1 cellular context compared by ENCODE assay signal in the genomic region with DNA sequence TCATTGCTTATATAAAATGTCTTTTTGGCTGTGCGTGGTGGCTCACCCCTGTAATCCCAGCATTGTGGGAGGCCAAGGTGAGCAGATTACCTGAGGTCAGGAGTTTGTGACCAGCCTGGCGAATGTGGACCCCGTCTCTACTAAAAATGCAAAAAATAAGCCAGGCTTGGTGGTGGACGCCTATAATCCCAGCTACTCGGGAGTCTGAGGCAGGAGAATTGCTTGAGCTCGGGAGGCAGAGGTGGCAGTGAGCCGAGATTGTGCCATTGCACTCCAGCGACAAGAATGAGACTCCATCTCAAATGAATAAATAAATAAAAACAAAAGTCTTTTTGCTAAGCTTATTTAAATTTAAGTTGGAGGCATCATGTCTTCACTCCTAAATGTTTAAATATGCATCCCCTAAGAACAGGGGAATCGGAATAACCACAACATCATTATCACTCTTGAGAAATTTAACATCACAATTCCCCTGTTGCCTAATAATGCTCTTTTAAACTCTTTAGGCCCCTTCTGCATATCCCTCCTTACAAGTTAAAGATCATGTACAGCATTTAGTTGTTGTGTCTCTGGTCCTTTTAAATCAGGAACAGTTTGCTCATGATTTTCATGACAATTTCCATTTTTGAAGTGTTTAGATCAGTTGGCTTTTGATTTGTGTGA.
TF ChIP-seq lines count a peak whose summit lies in the region.

No MANE protein-coding gene starts in this region.

TF ChIP-seq in WTC11, 78 proteins besides CTCF, POLR2A, EP300 and RAD21 (continued from another document):
- TF ChIP-seq E2F1 (CRISPR knock-in tag; IDR thresholded peaks at IDR 0.05) (no peak), ZBTB21 (CRISPR knock-in tag; IDR thresholded peaks at IDR 0.05; ENCODE audit: borderline replicate concordance) (no peak), CREB1 (CRISPR knock-in tag; IDR thresholded peaks at IDR 0.05) (no peak), ZNF232 (CRISPR knock-in tag; IDR thresholded peaks at IDR 0.05) (no peak), TEAD1 (CRISPR knock-in tag; IDR thresholded peaks at IDR 0.05) (no peak), ZNF396 (CRISPR knock-in tag; IDR thresholded peaks at IDR 0.05; ENCODE audit: borderline replicate concordance) (no peak), NFE2L1 (CRISPR knock-in tag; IDR thresholded peaks at IDR 0.05) (no peak), TCF7 (CRISPR knock-in tag; IDR thresholded peaks at IDR 0.05; ENCODE audit: low read depth) (no peak), NFYB (CRISPR knock-in tag; conservative IDR thresholded peaks at IDR 0.05; ENCODE audit: low read depth) (no peak), MXD4 (CRISPR knock-in tag; IDR thresholded peaks at IDR 0.05; ENCODE audit: borderline replicate concordance) (no peak), ZNF281 (CRISPR knock-in tag; IDR thresholded peaks at IDR 0.05) (no peak), ESRRA (CRISPR knock-in tag; IDR thresholded peaks at IDR 0.05; ENCODE audit: borderline replicate concordance) (no peak), NFATC4 (CRISPR knock-in tag; IDR thresholded peaks at IDR 0.05) (no peak), TP53 (CRISPR knock-in tag; IDR thresholded peaks at IDR 0.05) (no peak)
- TF ChIP-seq, protein P1, sequence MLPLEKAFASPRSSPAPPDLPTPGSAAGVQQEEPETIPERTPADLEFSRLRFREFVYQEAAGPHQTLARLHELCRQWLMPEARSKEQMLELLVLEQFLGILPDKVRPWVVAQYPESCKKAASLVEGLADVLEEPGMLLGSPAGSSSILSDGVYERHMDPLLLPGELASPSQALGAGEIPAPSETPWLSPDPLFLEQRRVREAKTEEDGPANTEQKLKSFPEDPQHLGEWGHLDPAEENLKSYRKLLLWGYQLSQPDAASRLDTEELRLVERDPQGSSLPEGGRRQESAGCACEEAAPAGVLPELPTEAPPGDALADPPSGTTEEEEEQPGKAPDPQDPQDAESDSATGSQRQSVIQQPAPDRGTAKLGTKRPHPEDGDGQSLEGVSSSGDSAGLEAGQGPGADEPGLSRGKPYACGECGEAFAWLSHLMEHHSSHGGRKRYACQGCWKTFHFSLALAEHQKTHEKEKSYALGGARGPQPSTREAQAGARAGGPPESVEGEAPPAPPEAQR (CRISPR knock-in tag; IDR thresholded peaks at IDR 0.05): no peak
- TF ChIP-seq, protein P2, sequence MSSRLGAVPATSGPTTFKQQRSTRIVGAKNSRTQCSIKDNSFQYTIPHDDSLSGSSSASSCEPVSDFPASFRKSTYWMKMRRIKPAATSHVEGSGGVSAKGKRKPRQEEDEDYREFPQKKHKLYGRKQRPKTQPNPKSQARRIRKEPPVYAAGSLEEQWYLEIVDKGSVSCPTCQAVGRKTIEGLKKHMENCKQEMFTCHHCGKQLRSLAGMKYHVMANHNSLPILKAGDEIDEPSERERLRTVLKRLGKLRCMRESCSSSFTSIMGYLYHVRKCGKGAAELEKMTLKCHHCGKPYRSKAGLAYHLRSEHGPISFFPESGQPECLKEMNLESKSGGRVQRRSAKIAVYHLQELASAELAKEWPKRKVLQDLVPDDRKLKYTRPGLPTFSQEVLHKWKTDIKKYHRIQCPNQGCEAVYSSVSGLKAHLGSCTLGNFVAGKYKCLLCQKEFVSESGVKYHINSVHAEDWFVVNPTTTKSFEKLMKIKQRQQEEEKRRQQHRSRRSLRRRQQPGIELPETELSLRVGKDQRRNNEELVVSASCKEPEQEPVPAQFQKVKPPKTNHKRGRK (CRISPR knock-in tag; IDR thresholded peaks at IDR 0.05; ENCODE audit: borderline replicate concordance): no peak
- TF ChIP-seq, protein P3, sequence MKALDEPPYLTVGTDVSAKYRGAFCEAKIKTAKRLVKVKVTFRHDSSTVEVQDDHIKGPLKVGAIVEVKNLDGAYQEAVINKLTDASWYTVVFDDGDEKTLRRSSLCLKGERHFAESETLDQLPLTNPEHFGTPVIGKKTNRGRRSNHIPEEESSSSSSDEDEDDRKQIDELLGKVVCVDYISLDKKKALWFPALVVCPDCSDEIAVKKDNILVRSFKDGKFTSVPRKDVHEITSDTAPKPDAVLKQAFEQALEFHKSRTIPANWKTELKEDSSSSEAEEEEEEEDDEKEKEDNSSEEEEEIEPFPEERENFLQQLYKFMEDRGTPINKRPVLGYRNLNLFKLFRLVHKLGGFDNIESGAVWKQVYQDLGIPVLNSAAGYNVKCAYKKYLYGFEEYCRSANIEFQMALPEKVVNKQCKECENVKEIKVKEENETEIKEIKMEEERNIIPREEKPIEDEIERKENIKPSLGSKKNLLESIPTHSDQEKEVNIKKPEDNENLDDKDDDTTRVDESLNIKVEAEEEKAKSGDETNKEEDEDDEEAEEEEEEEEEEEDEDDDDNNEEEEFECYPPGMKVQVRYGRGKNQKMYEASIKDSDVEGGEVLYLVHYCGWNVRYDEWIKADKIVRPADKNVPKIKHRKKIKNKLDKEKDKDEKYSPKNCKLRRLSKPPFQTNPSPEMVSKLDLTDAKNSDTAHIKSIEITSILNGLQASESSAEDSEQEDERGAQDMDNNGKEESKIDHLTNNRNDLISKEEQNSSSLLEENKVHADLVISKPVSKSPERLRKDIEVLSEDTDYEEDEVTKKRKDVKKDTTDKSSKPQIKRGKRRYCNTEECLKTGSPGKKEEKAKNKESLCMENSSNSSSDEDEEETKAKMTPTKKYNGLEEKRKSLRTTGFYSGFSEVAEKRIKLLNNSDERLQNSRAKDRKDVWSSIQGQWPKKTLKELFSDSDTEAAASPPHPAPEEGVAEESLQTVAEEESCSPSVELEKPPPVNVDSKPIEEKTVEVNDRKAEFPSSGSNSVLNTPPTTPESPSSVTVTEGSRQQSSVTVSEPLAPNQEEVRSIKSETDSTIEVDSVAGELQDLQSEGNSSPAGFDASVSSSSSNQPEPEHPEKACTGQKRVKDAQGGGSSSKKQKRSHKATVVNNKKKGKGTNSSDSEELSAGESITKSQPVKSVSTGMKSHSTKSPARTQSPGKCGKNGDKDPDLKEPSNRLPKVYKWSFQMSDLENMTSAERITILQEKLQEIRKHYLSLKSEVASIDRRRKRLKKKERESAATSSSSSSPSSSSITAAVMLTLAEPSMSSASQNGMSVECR (CRISPR knock-in tag; IDR thresholded peaks at IDR 0.05; ENCODE audit: borderline replicate concordance): no peak
- TF ChIP-seq, protein P4, sequence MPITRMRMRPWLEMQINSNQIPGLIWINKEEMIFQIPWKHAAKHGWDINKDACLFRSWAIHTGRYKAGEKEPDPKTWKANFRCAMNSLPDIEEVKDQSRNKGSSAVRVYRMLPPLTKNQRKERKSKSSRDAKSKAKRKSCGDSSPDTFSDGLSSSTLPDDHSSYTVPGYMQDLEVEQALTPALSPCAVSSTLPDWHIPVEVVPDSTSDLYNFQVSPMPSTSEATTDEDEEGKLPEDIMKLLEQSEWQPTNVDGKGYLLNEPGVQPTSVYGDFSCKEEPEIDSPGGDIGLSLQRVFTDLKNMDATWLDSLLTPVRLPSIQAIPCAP (CRISPR knock-in tag; IDR thresholded peaks at IDR 0.05): no peak
- TF ChIP-seq, protein P5, sequence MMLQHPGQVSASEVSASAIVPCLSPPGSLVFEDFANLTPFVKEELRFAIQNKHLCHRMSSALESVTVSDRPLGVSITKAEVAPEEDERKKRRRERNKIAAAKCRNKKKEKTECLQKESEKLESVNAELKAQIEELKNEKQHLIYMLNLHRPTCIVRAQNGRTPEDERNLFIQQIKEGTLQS (CRISPR knock-in tag; conservative IDR thresholded peaks at IDR 0.05): no peak
